ENCODE assay signal across 9 cellular contexts in the genomic region with DNA sequence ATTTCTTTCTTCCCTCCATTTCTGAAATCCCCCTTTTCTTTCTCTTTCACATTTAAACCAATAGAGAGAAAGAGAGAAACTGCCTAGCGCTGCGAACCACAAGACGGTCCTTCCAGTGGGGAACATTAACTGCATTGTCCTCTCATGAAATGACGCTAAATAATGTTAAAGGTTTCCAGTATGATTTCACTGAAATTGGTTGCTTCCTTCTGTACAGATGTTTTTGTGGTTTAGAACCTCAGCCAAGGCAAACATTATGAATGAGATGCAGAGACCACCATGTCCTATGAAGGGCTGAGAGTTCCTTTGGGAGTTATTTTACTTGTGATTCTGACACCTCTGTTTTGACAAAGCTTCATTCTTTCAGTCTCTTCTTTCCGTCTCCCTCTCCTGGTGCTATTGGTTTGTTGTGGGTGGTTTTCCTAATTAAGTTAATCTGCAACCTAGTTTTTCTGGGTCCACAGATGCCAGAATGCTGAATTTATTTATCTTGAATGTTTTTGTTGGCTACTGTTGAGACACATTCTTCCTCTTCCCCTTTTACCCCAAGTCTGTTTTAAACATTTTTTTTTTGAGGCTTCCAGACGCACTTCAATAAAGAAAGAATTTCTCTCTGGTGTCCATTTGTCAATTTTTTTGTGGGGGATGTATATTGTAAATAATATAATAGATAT. TPM values are rescaled to one million over a fixed set of nuclear protein-coding genes. Genes with fewer than 3 reads are reported as not detected.
DNase-seq lines count a peak whose midpoint lies in the region; ATAC-seq and TF ChIP-seq lines count a peak whose summit lies in the region.
"Had no signal": no experiment of that assay in that cellular context is flagged by ENCODE, and none has a peak within 500 bp of the region (broad histone marks: within the 10 kb centered on the region; RNA-seq: fewer than 3 reads in every experiment).

No MANE protein-coding gene starts in this region.

- H3K27me3 ChIP-seq in esophagus muscularis mucosa, result no peaks in the 10 kb centered on the region
- H3K27me3 ChIP-seq in tibial artery, result no peaks in the 10 kb centered on the region

- TF ChIP-seq POLR2A in esophagus muscularis mucosa (IDR thresholded peaks at IDR 0.05; ENCODE audit: low read depth), result no peak

- peaks cover 58% of the 10 kb centered on the region for H3K27me3 Mint-ChIP-seq in activated B cell treated with CpG ODN at 0.5 μM for 24 hours
- H3K27me3 Mint-ChIP-seq in natural killer cell (ENCODE audit: low read depth in 2 of 2), result no peaks in the 10 kb centered on the region

- TF ChIP-seq CTCF in activated B cell treated with CpG ODN at 0.5 μM for 24 hours (IDR thresholded peaks at IDR 0.05) (no peak), esophagus muscularis mucosa (IDR thresholded peaks at IDR 0.05) (no peak), natural killer cell (IDR thresholded peaks at IDR 0.05) (no peak), tibial artery (IDR thresholded peaks at IDR 0.05) (no peak)

- H3K27ac ChIP-seq in esophagus muscularis mucosa (replicated peaks in 1 of 4), result peak overlapping the region; percentile 38 to 50 (median 44)
- peak overlapping the region; percentile 72 to 78 for H3K27ac ChIP-seq in tibial artery

- H3K27ac Mint-ChIP-seq in activated B cell treated with CpG ODN at 0.5 μM for 24 hours (peak overlapping the region; percentile 12), natural killer cell (peak overlapping the region; percentile 63 to 78)

- POLR2A ChIA-PET in activated B cell treated with CpG ODN at 0.5 μM for 24 hours (lab: Charles Lee), result no interaction called here

- DNase-seq in activated B cell treated with CpG ODN at 0.5 μM for 24 hours (no peak), esophagus muscularis mucosa (ENCODE audit: extremely low spot score) (no peak), natural killer cell (no peak), tibial artery (no peak), NCI-H1694 treated with DMSO at 0.1 percent for 48 hours (lab: John Stamatoyannopoulos, UW) (no peak), OCI-M2 (lab: John Stamatoyannopoulos, UW; ENCODE audit: unreplicated experiment) (no peak)
- DNase-seq: mucosa of descending colon had no signal

- H3K4me1 ChIP-seq in esophagus muscularis mucosa, result peaks cover 98 to 100% (median 99%) of the 10 kb centered on the region in 4 donors
- H3K4me1 ChIP-seq in tibial artery, result peaks cover 0 to 100% (median 91%) of the 10 kb centered on the region in 4 donors

- H3K9me3 ChIP-seq in esophagus muscularis mucosa, result no peaks in the 10 kb centered on the region
- no peaks in the 10 kb centered on the region for H3K9me3 ChIP-seq in tibial artery
- H3K9me3 ChIP-seq: mucosa of descending colon had no signal

- 45% methylated on average over 6 of the region's 6 CpGs for WGBS in esophagus muscularis mucosa

- H3K9me3 Mint-ChIP-seq in activated B cell treated with CpG ODN at 0.5 μM for 24 hours, result no peaks in the 10 kb centered on the region
- H3K9me3 Mint-ChIP-seq in natural killer cell, result no peaks in the 10 kb centered on the region

- CTCF ChIA-PET in activated B cell treated with CpG ODN at 0.5 μM for 24 hours (lab: Charles Lee), result no interaction called here

- no peak for TF ChIP-seq EP300 in esophagus muscularis mucosa (IDR thresholded peaks at IDR 0.05)

- no peak for ATAC-seq in activated B cell treated with CpG ODN at 0.5 μM for 24 hours (ENCODE audit: low read depth)
- peak; percentile 40 to 48 (median 42) for ATAC-seq in natural killer cell
- no peak for ATAC-seq in GM19395 (IDR thresholded peaks at IDR 0.05; ENCODE audit: unreplicated experiment)
- ATAC-seq: mucosa of descending colon had no signal

- H3K36me3 Mint-ChIP-seq in activated B cell treated with CpG ODN at 0.5 μM for 24 hours (ENCODE audit: low read depth), result no peaks in the 10 kb centered on the region
- no peaks in the 10 kb centered on the region for H3K36me3 Mint-ChIP-seq in natural killer cell

- H3K4me3 Mint-ChIP-seq in activated B cell treated with CpG ODN at 0.5 μM for 24 hours, result peak overlapping the region; percentile 54
- peak overlapping the region; percentile 89 for H3K4me3 Mint-ChIP-seq in natural killer cell

- intact Hi-C loops in activated B cell treated with CpG ODN at 0.5 μM for 24 hours (cut with micrococcal nuclease), result no loop called here
- intact Hi-C loops in esophagus muscularis mucosa (cut with DNase I), result no loop called here
- intact Hi-C loops in natural killer cell (cut with micrococcal nuclease), result loop anchor here (2.0 kb wide), 1 partner anchor 15 kb away; no protein-coding TSS in a partner anchor
- intact Hi-C loops in tibial artery (cut with DNase I; ENCODE audit: low total_unique reads), result no loop called here

- peaks cover 11% of the 10 kb centered on the region for H3K4me1 Mint-ChIP-seq in activated B cell treated with CpG ODN at 0.5 μM for 24 hours
- H3K4me1 Mint-ChIP-seq in natural killer cell, result peaks cover 87 to 95% of the 10 kb centered on the region in 2 donors

- H3K36me3 ChIP-seq in esophagus muscularis mucosa (peaks cover 0 to 40% (median 13%) of the 10 kb centered on the region in 4 donors), tibial artery (peaks cover 18 to 39% (median 21%) of the 10 kb centered on the region in 3 donors)

- H3K4me3 ChIP-seq in esophagus muscularis mucosa, result peak overlapping the region in 2 of 4 donors; percentile 6
- peak overlapping the region; percentile 8 to 35 for H3K4me3 ChIP-seq in tibial artery
- H3K4me3 ChIP-seq: mucosa of descending colon had no signal

RNA-seq across cellular contexts. Expression of a gene that starts 52.0 kb away (rescaled TPM):
- total RNA-seq in activated B cell treated with CpG ODN at 0.5 μM for 24 hours, result 1.3 and 2.5 TPM in 2 replicates
- 100 to 1,000 TPM; 175 to 319 (median 222) TPM for total RNA-seq in esophagus muscularis mucosa
- total RNA-seq in natural killer cell, result 100 to 1,000 TPM; 104 to 224 (median 156) TPM
- total RNA-seq: M059J had no signal

Comparison
In these comparisons a context has a peak if more than half of its experiments do, and no peak if none do; other contexts are left out.
1. ATAC-seq: peak in natural killer cell (3 of 3); none in activated B cell treated with CpG ODN at 0.5 μM for 24 hours (single experiment) and GM19395 (single experiment).
2. RNA of a gene that starts 52.0 kb away (total RNA-seq): 175 to 319 TPM in esophagus muscularis mucosa and 104 to 224 TPM in natural killer cell; 1.3 to 2.5 TPM in activated B cell treated with CpG ODN at 0.5 μM for 24 hours; every median in the first group is over 10 times any median in the second.